ENCODE assay signal across 9 cellular contexts in the genomic region with DNA sequence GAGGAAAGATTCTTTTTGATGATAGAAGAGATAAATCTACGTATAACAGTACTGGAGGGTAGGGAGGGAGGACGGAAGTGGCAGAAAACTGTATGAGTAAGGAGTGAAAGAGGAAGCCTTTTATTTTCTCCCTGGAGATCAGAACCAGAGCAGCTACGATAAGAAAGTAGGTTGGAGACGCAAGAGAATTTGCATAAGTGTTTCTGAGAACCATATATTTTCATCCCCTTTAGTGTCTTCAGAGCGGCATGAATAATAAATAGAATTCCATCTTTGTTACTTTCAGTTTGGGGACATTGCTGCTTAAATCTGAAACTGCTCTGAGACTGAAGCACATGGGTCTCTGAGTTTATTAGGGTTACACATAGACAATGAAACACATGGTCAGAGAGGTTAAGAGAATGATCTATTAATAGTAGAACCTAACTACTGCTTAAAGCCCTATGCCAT.
DNase-seq lines count a peak whose midpoint lies in the region; ATAC-seq lines count a peak whose summit lies in the region.
"Had no signal": no experiment of that assay in that cellular context is flagged by ENCODE, and none has a peak within 500 bp of the region (broad histone marks: within the 10 kb centered on the region; RNA-seq: fewer than 3 reads in every experiment).

No MANE protein-coding gene starts in this region.

- POLR2A ChIA-PET in CD4-positive, alpha-beta memory T cell (lab: Charles Lee; ENCODE audit: partially characterized antibody): no interaction called here

- H3K27ac ChIP-seq in CD4-positive, alpha-beta memory T cell (ENCODE audit: low read depth, low read length): no peak overlapping the region

- peaks cover 0 to 2% (median 0%) of the 10 kb centered on the region in 8 donors for H3K9me3 Mint-ChIP-seq in CD4-positive, alpha-beta memory T cell
- H3K9me3 Mint-ChIP-seq in activated naive CD8-positive, alpha-beta T cell treated with anti-CD3 and anti-CD28 coated beads for 36 hours: no peaks in the 10 kb centered on the region

- H3K4me3 ChIP-seq in CD4-positive, alpha-beta memory T cell (ENCODE audit: low read length in 2 of 2): no peak overlapping the region

- intact Hi-C loops in CD4-positive, alpha-beta memory T cell (cut with micrococcal nuclease): no loop called here

- no peaks in the 10 kb centered on the region for H3K36me3 Mint-ChIP-seq in CD4-positive, alpha-beta memory T cell
- no peaks in the 10 kb centered on the region for H3K36me3 Mint-ChIP-seq in activated naive CD8-positive, alpha-beta T cell treated with anti-CD3 and anti-CD28 coated beads for 36 hours

- no peaks in the 10 kb centered on the region for H3K36me3 ChIP-seq in CD4-positive, alpha-beta memory T cell (ENCODE audit: insufficient read depth, low read length)

- peaks cover 0 to 2% of the 10 kb centered on the region in 2 donors for H3K27me3 Mint-ChIP-seq in CD4-positive, alpha-beta memory T cell
- H3K27me3 Mint-ChIP-seq in activated naive CD8-positive, alpha-beta T cell treated with anti-CD3 and anti-CD28 coated beads for 36 hours: peaks cover 7% of the 10 kb centered on the region

- no peaks in the 10 kb centered on the region for H3K27me3 ChIP-seq in CD4-positive, alpha-beta memory T cell (ENCODE audit: insufficient read depth, low read length)

- ATAC-seq in GM19372 (IDR thresholded peaks at IDR 0.05; ENCODE audit: low read depth, unreplicated experiment): peak; percentile 59
- peak; percentile 91 for ATAC-seq in HG03378 (IDR thresholded peaks at IDR 0.05; ENCODE audit: unreplicated experiment)
- ATAC-seq in stimulated activated naive CD8-positive, alpha-beta T cell treated with anti-CD3 and anti-CD28 coated beads, Interleukin-15, Interleukin-2, amounts not matched to agents 100 U/mL and 50 U/mL, for 24 hours: peak; percentile 58
- ATAC-seq: HCT116 had no signal

- peak overlapping the region in 2 of 7 donors; percentile 14 to 49 for H3K27ac Mint-ChIP-seq in CD4-positive, alpha-beta memory T cell
- H3K27ac Mint-ChIP-seq in activated naive CD8-positive, alpha-beta T cell treated with anti-CD3 and anti-CD28 coated beads for 36 hours: peak overlapping the region; percentile 76

- H3K9me3 ChIP-seq in CD4-positive, alpha-beta memory T cell (ENCODE audit: control insufficient read depth in 1 of 2, low read length in 2 of 2): no peaks in the 10 kb centered on the region

- DNase-seq in CD4-positive, alpha-beta memory T cell: no peak
- no peak for DNase-seq in activated naive CD8-positive, alpha-beta T cell treated with anti-CD3 and anti-CD28 coated beads for 36 hours
- no peak for DNase-seq in stimulated activated naive CD8-positive, alpha-beta T cell treated with anti-CD3 and anti-CD28 coated beads, Interleukin-15, Interleukin-2, amounts not matched to agents 100 U/mL and 50 U/mL, for 24 hours
- DNase-seq in NCI-H187 (lab: John Stamatoyannopoulos, UW): no peak
- no peak for DNase-seq in stimulated activated CD4-positive, alpha-beta T cell treated with anti-CD3 and anti-CD28 coated beads, Interleukin-12 subunit alpha, Interleukin-12 subunit beta, amount 100 ng/mL, for 4 hours
- no peak for DNase-seq in Ammon's horn (ENCODE audit: low spot score)

- H3K4me1 ChIP-seq in CD4-positive, alpha-beta memory T cell (ENCODE audit: insufficient read depth, low read length): no peaks in the 10 kb centered on the region

- peak overlapping the region; percentile 22 to 69 (median 44) for H3K4me3 Mint-ChIP-seq in CD4-positive, alpha-beta memory T cell
- H3K4me3 Mint-ChIP-seq in activated naive CD8-positive, alpha-beta T cell treated with anti-CD3 and anti-CD28 coated beads for 36 hours: peak overlapping the region; percentile 32

- peaks cover 5 to 8% (median 5%) of the 10 kb centered on the region in 4 donors for H3K4me1 Mint-ChIP-seq in CD4-positive, alpha-beta memory T cell
- peaks cover 30% of the 10 kb centered on the region for H3K4me1 Mint-ChIP-seq in activated naive CD8-positive, alpha-beta T cell treated with anti-CD3 and anti-CD28 coated beads for 36 hours

- CTCF ChIA-PET in CD4-positive, alpha-beta memory T cell (lab: Charles Lee; ENCODE audit: partially characterized antibody): no interaction called here
